In the genomic region with DNA sequence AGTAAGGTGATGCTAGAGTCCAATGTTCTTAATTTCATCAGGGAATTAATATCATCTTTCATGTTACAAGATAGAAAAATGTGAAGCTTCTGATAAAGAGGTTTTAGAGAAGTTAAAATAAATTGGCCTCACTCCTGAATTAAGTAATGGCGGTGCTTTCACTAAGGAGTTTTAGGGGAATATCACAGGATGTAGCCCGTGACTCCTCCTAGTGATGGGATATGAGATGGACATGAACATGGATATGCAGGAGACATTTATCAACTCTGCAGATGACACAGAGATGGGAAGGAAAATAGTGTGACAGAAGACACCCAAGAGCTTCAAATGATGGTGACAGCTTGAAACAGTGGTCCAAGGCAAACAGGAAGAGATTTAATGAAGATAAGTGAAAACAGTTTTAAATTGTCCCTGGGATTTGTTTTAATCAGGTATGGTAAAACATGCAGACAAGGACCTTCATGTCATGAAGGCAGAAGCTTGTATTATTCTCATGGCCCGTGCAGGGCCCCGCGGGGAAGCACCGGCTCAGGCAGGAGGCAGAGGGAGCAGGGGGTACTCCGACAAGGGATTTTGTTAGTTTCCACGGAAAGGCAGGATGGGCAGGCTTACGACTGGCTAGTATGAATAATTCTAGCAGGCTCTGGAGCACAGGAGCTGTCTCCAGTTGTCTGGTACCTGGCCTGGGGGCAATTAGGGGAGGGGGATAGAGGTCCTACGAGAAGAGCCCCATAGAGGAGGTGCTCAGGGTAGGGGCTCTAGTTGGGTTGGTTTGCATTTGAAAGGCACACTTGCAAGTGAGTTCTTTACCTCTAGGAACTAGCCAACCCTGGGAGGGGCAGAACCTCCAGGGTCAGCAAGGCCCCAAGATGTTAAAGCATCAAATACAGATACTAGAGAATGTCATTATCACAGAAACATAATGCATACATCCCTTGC, we compare ENCODE assay signal across 13 cellular contexts. TPM values are rescaled to one million over a fixed set of nuclear protein-coding genes. Genes with fewer than 3 reads are reported as not detected.
DNase-seq lines count a peak whose midpoint lies in the region; ATAC-seq and TF ChIP-seq lines count a peak whose summit lies in the region.
"Had no signal": no experiment of that assay in that cellular context is flagged by ENCODE, and none has a peak within 500 bp of the region (broad histone marks: within the 10 kb centered on the region; RNA-seq: fewer than 3 reads in every experiment).

No MANE protein-coding gene starts in this region.

- H3K4me1 Mint-ChIP-seq in HFFc6 (ENCODE audit: low read depth) = peaks cover 54% of the 10 kb centered on the region
- no peaks in the 10 kb centered on the region for H3K4me1 Mint-ChIP-seq in natural killer cell treated with Interleukin-12 subunit alpha and Interleukin-12 subunit beta and Interleukin-15 and Interleukin-18, amount 100 ng/mL, for 72 hours (ENCODE audit: low read depth in 2 of 2)
- H3K4me1 Mint-ChIP-seq: T-cell had no signal

- peaks cover 8% of the 10 kb centered on the region; the same call in 1 of the 2 replicates for H3K36me3 Mint-ChIP-seq in HFFc6 (ENCODE audit: low read depth)
- H3K36me3 Mint-ChIP-seq in natural killer cell treated with Interleukin-12 subunit alpha and Interleukin-12 subunit beta and Interleukin-15 and Interleukin-18, amount 100 ng/mL, for 72 hours = no peaks in the 10 kb centered on the region
- H3K36me3 Mint-ChIP-seq: T-cell had no signal

- TF ChIP-seq CTCF in HFFc6 (IDR thresholded peaks at IDR 0.05) = peak; percentile 74

- ATAC-seq in natural killer cell treated with Interleukin-12 subunit alpha and Interleukin-12 subunit beta and Interleukin-15 and Interleukin-18, amount 100 ng/mL, for 72 hours = no peak
- no peak for ATAC-seq in GM21619 (IDR thresholded peaks at IDR 0.05; ENCODE audit: unreplicated experiment)
- no peak for ATAC-seq in GM19397 (IDR thresholded peaks at IDR 0.05; ENCODE audit: unreplicated experiment)
- no peak for ATAC-seq in GM19035 (IDR thresholded peaks at IDR 0.05; ENCODE audit: unreplicated experiment)
- ATAC-seq: T-cell had no signal

- H3K27ac Mint-ChIP-seq in HFFc6 = peak overlapping the region; percentile 58
- H3K27ac Mint-ChIP-seq in natural killer cell treated with Interleukin-12 subunit alpha and Interleukin-12 subunit beta and Interleukin-15 and Interleukin-18, amount 100 ng/mL, for 72 hours = no peak overlapping the region
- H3K27ac Mint-ChIP-seq: T-cell had no signal

- H3K4me3 Mint-ChIP-seq in HFFc6 = no peak overlapping the region
- no peak overlapping the region for H3K4me3 Mint-ChIP-seq in natural killer cell treated with Interleukin-12 subunit alpha and Interleukin-12 subunit beta and Interleukin-15 and Interleukin-18, amount 100 ng/mL, for 72 hours
- H3K4me3 Mint-ChIP-seq: T-cell had no signal

- no peaks in the 10 kb centered on the region for H3K27me3 Mint-ChIP-seq in HFFc6 (ENCODE audit: insufficient read depth)
- peaks cover 6 to 8% of the 10 kb centered on the region in 2 donors for H3K27me3 Mint-ChIP-seq in natural killer cell treated with Interleukin-12 subunit alpha and Interleukin-12 subunit beta and Interleukin-15 and Interleukin-18, amount 100 ng/mL, for 72 hours

- DNase-seq in 8988T (peak; percentile 43), HFFc6 (peak; percentile 47), SW480 (ENCODE audit: low spot score) (peak; percentile 9), foreskin melanocyte (peak; percentile 10)
- DNase-seq in natural killer cell treated with Interleukin-12 subunit alpha and Interleukin-12 subunit beta and Interleukin-15 and Interleukin-18, amount 100 ng/mL, for 72 hours (ENCODE audit: low spot score) = no peak
- DNase-seq: kidney, MM.1S, NCI-H446, stomach, T-cell had no signal

- H3K9me3 Mint-ChIP-seq in HFFc6 = peaks cover 5% of the 10 kb centered on the region; the same call in 1 of the 2 replicates
- no peaks in the 10 kb centered on the region for H3K9me3 Mint-ChIP-seq in natural killer cell treated with Interleukin-12 subunit alpha and Interleukin-12 subunit beta and Interleukin-15 and Interleukin-18, amount 100 ng/mL, for 72 hours

RNA-seq across cellular contexts. Expression of a gene that starts 38.7 kb away (rescaled TPM):
- total RNA-seq in HFFc6 (2021; fragmentation: NEBNext Ultra II Directional; extraction: Animal tissue kit (Norgen Biotek cat#: 25700)) = 100 to 1,000 TPM; 140 to 181 (median 150) TPM
- 1 to 10 TPM; 1.0 to 2.2 TPM for total RNA-seq in natural killer cell treated with Interleukin-12 subunit alpha and Interleukin-12 subunit beta and Interleukin-15 and Interleukin-18, amount 100 ng/mL, for 72 hours

Comparison
In these comparisons a context has a peak if more than half of its experiments do, and no peak if none do; other contexts are left out.
1. RNA of a gene that starts 38.7 kb away (total RNA-seq): 140 to 181 TPM in HFFc6; 1.0 to 2.2 TPM in natural killer cell treated with Interleukin-12 subunit alpha and Interleukin-12 subunit beta and Interleukin-15 and Interleukin-18, amount 100 ng/mL, for 72 hours; every median in the first group is over 10 times any median in the second.